25 cellular contexts compared by ENCODE assay signal in genomic region chr4:143256456-143256855, GRCh38.
"Had no signal": no experiment of that assay in that cellular context is flagged by ENCODE, and none has a peak within 500 bp of the region (broad histone marks: within the 10 kb centered on the region; RNA-seq: fewer than 3 reads in every experiment).

No MANE protein-coding gene starts in this region.

- H3K36me3 ChIP-seq: gastroesophageal sphincter, heart left ventricle, lower lobe of right lung, neural progenitor cell, prostate gland, right atrium auricular region, stomach, thyroid gland, vagina had no signal

- H3K4me1 Mint-ChIP-seq: memory B cell; naive B cell; neural progenitor cell; stimulated activated effector memory CD8-positive, alpha-beta T cell treated with anti-CD3 and anti-CD28 coated beads, Interleukin-12 subunit alpha, Interleukin-12 subunit beta, amount 100 ng/mL, for 72 hours had no signal

- H3K36me3 Mint-ChIP-seq: memory B cell; naive B cell; natural killer cell treated with Interleukin-12 subunit alpha and Interleukin-12 subunit beta and Interleukin-15 and Interleukin-18, amount 100 ng/mL, for 72 hours; neural progenitor cell; stimulated activated effector memory CD8-positive, alpha-beta T cell treated with anti-CD3 and anti-CD28 coated beads, Interleukin-12 subunit alpha, Interleukin-12 subunit beta, amount 100 ng/mL, for 72 hours had no signal

- H3K79me2 ChIP-seq: hepatocyte had no signal

- H3K4me3 ChIP-seq: gastroesophageal sphincter, heart left ventricle, hepatocyte, lower lobe of right lung, neural progenitor cell, prostate gland, right atrium auricular region, stomach, thyroid gland, vagina had no signal

- H3K9ac ChIP-seq: neural progenitor cell had no signal

- H3K4me1 ChIP-seq: heart left ventricle, lower lobe of right lung, prostate gland, right atrium auricular region, thyroid gland, vagina had no signal

- H3K27ac Mint-ChIP-seq: effector memory CD8-positive, alpha-beta T cell; memory B cell; natural killer cell treated with Interleukin-12 subunit alpha and Interleukin-12 subunit beta and Interleukin-15 and Interleukin-18, amount 100 ng/mL, for 72 hours; neural progenitor cell; stimulated activated effector memory CD8-positive, alpha-beta T cell treated with anti-CD3 and anti-CD28 coated beads, Interleukin-12 subunit alpha, Interleukin-12 subunit beta, amount 100 ng/mL, for 72 hours had no signal

- H3K9me3 ChIP-seq: gastroesophageal sphincter, heart left ventricle, lower lobe of right lung, prostate gland, right atrium auricular region, stomach, thyroid gland, vagina had no signal

- H3K27ac ChIP-seq: gastroesophageal sphincter, heart left ventricle, hepatocyte, lower lobe of right lung, neural progenitor cell, prostate gland, right atrium auricular region, stomach, thyroid gland, vagina had no signal

- H3K4me3 Mint-ChIP-seq: effector memory CD8-positive, alpha-beta T cell; memory B cell; naive B cell; natural killer cell treated with Interleukin-12 subunit alpha and Interleukin-12 subunit beta and Interleukin-15 and Interleukin-18, amount 100 ng/mL, for 72 hours; neural progenitor cell; stimulated activated effector memory CD8-positive, alpha-beta T cell treated with anti-CD3 and anti-CD28 coated beads, Interleukin-12 subunit alpha, Interleukin-12 subunit beta, amount 100 ng/mL, for 72 hours had no signal

- H3K4me2 ChIP-seq: hepatocyte, neural progenitor cell had no signal

- H3K27me3 ChIP-seq: gastroesophageal sphincter, heart left ventricle, hepatocyte, neural progenitor cell, right atrium auricular region, stomach, thyroid gland, vagina had no signal

- FAIRE-seq: endometrium had no signal

- DNase-seq: cortex of kidney; effector memory CD8-positive, alpha-beta T cell; heart left ventricle; left cardiac atrium; left ventricle myocardium superior; lower lobe of right lung; naive B cell; nucleus accumbens; stimulated activated CD4-positive, alpha-beta T cell treated with anti-CD3 and anti-CD28 coated beads, Interleukin-2, amount 100 ng/mL, for 24 hours; stimulated activated CD4-positive, alpha-beta T cell treated with anti-CD3 and anti-CD28 coated beads, Interleukin-4, amount 100 ng/mL, for 24 hours; stimulated activated naive CD4-positive, alpha-beta T cell treated with Interleukin-2 at 50 U/mL for 16 hours; stomach; thyroid gland; trophoblast cell had no signal

- H3K9me3 Mint-ChIP-seq: effector memory CD8-positive, alpha-beta T cell; memory B cell; naive B cell; natural killer cell treated with Interleukin-12 subunit alpha and Interleukin-12 subunit beta and Interleukin-15 and Interleukin-18, amount 100 ng/mL, for 72 hours; neural progenitor cell; stimulated activated effector memory CD8-positive, alpha-beta T cell treated with anti-CD3 and anti-CD28 coated beads, Interleukin-12 subunit alpha, Interleukin-12 subunit beta, amount 100 ng/mL, for 72 hours had no signal

- H2AFZ ChIP-seq: hepatocyte, neural progenitor cell had no signal

- ATAC-seq: effector memory CD8-positive, alpha-beta T cell; gastroesophageal sphincter; heart left ventricle; left cardiac atrium; left ventricle myocardium superior; lower lobe of right lung; natural killer cell treated with Interleukin-12 subunit alpha and Interleukin-12 subunit beta and Interleukin-15 and Interleukin-18, amount 100 ng/mL, for 72 hours; sciatic nerve; stimulated activated effector memory CD8-positive, alpha-beta T cell treated with anti-CD3 and anti-CD28 coated beads, Interleukin-12 subunit alpha, Interleukin-12 subunit beta, amount 100 ng/mL, for 72 hours had no signal
